10 cellular contexts compared by ENCODE assay signal in genomic region chr2:44801676-44802408, GRCh38.
DNase-seq lines count a peak whose midpoint lies in the region; ATAC-seq and TF ChIP-seq lines count a peak whose summit lies in the region.
"Had no signal": no experiment of that assay in that cellular context is flagged by ENCODE, and none has a peak within 500 bp of the region (broad histone marks: within the 10 kb centered on the region; RNA-seq: fewer than 3 reads in every experiment).

No MANE protein-coding gene starts in this region.

- no peak overlapping the region for H4K12ac ChIP-seq in trophoblast cell (ENCODE audit: low read depth, low read length)

- DNase-seq in GM12864 (ENCODE audit: low read depth): no peak
- DNase-seq in fibroblast of mammary gland (ENCODE audit: low read depth): peak; percentile 11
- DNase-seq in trophoblast cell: no peak
- no peak for DNase-seq in NCI-H1694 treated with DMSO at 0.1 percent for 48 hours (lab: John Stamatoyannopoulos, UW)
- DNase-seq: DND-41, NCI-H510A treated with DMSO at 0.1 percent for 48 hours had no signal

- H3K27ac Mint-ChIP-seq in IgD-negative memory B cell: peak overlapping the region in 2 of 3 donors; percentile 12 to 57

- H3K14ac ChIP-seq in trophoblast cell (ENCODE audit: low read length): no peak overlapping the region

- H2BK5ac ChIP-seq in trophoblast cell (ENCODE audit: low read depth, low read length, poor library complexity): no peak overlapping the region

- peaks cover 0 to 2% of the 10 kb centered on the region in 2 experiments for H3K4me1 ChIP-seq in trophoblast cell (ENCODE audit: control insufficient read depth in 1 of 2, insufficient read depth in 2 of 2, low read length in 2 of 2)

- no peak overlapping the region for H4K91ac ChIP-seq in trophoblast cell (ENCODE audit: low read depth, low read length)

- H3K79me2 ChIP-seq in trophoblast cell (ENCODE audit: control insufficient read depth, insufficient read depth, low read length, poor library complexity): no peaks in the 10 kb centered on the region

- no peak overlapping the region for H2AFZ ChIP-seq in trophoblast cell (ENCODE audit: insufficient read depth, low read length, poor library complexity)

- H3K9me3 ChIP-seq in trophoblast cell (ENCODE audit: insufficient read depth, low read depth, low read length): no peaks in the 10 kb centered on the region
- H3K9me3 ChIP-seq: neutrophil had no signal

- peak overlapping the region; percentile 79 for H3K4me2 ChIP-seq in trophoblast cell (ENCODE audit: low read length)

- no peak overlapping the region for H2AK5ac ChIP-seq in trophoblast cell (ENCODE audit: low read length)

- H3K23ac ChIP-seq in trophoblast cell (ENCODE audit: low read length): no peak overlapping the region

- no peak for ATAC-seq in GM18858 (IDR thresholded peaks at IDR 0.05; ENCODE audit: unreplicated experiment)
- ATAC-seq in HG03378 (IDR thresholded peaks at IDR 0.05; ENCODE audit: unreplicated experiment): no peak

- no peak overlapping the region for H3K4ac ChIP-seq in trophoblast cell (ENCODE audit: low read depth, low read length)

- H4K8ac ChIP-seq in trophoblast cell (ENCODE audit: low read depth, low read length): no peak overlapping the region

- H3K18ac ChIP-seq in trophoblast cell (ENCODE audit: low read length): no peak overlapping the region

- H3K27ac ChIP-seq in trophoblast cell (ENCODE audit: low read depth, low read length): no peak overlapping the region
- H3K27ac ChIP-seq: neutrophil had no signal

- H3K9ac ChIP-seq in trophoblast cell (ENCODE audit: low read length): no peak overlapping the region

- WGBS in trophoblast cell (ENCODE audit: extremely low coverage, insufficient coverage, insufficient read length): no CpG with 5 or more reads among the region's 45 CpGs

- peak overlapping the region; percentile 72 to 84 (median 78) for H3K4me3 Mint-ChIP-seq in IgD-negative memory B cell

- no peaks in the 10 kb centered on the region for H3K79me1 ChIP-seq in trophoblast cell (ENCODE audit: low read length)

- H2BK12ac ChIP-seq in trophoblast cell (ENCODE audit: low read length): no peak overlapping the region

- H3K36me3 ChIP-seq in trophoblast cell (ENCODE audit: control insufficient read depth in 1 of 2, insufficient read depth in 2 of 2, low read length in 2 of 2): no peaks in the 10 kb centered on the region
- H3K36me3 ChIP-seq: neutrophil had no signal

- peaks cover 73% of the 10 kb centered on the region for H3K27me3 Mint-ChIP-seq in IgD-negative memory B cell

- H3K4me3 ChIP-seq in GM12864 (ENCODE audit: low read depth, low read length): peak overlapping the region; percentile 15; the same call in 1 of the 2 replicates
- no peak overlapping the region for H3K4me3 ChIP-seq in fibroblast of mammary gland (ENCODE audit: control insufficient read depth, low read depth, low read length)
- no peak overlapping the region for H3K4me3 ChIP-seq in trophoblast cell (ENCODE audit: low read depth, low read length)

- H3K27me3 ChIP-seq in trophoblast cell (ENCODE audit: insufficient read depth, low read length): peaks cover 44% of the 10 kb centered on the region

- H2BK120ac ChIP-seq in trophoblast cell (ENCODE audit: insufficient read depth, low read length, poor library complexity): no peak overlapping the region

- H3K36me3 Mint-ChIP-seq in IgD-negative memory B cell: peaks cover 2% of the 10 kb centered on the region

- H3K4me1 Mint-ChIP-seq in IgD-negative memory B cell: peaks cover 8 to 29% (median 13%) of the 10 kb centered on the region in 3 donors

- TF ChIP-seq CTCF in GM12864 (IDR thresholded peaks at IDR 0.05; ENCODE audit: low read depth, low read length, missing control alignments): peak; percentile 1
- no peak for TF ChIP-seq CTCF in fibroblast of mammary gland (conservative IDR thresholded peaks at IDR 0.05; ENCODE audit: control insufficient read depth, insufficient read depth, low read depth, low read length)

- peaks cover 0 to 2% (median 0%) of the 10 kb centered on the region in 3 donors for H3K9me3 Mint-ChIP-seq in IgD-negative memory B cell
